Comparison of ENCODE assay signal across 8 cellular contexts in genomic region chr4:125316781-125317525, GRCh38. TPM values are rescaled to one million over a fixed set of nuclear protein-coding genes. Genes with fewer than 3 reads are reported as not detected.
DNase-seq lines count a peak whose midpoint lies in the region; ATAC-seq and TF ChIP-seq lines count a peak whose summit lies in the region.

No MANE protein-coding gene starts in this region.

- DNase-seq in activated CD4-positive, alpha-beta T cell treated with anti-CD3 and anti-CD28 coated beads for 36 hours = peak; percentile 5
- DNase-seq in activated CD4-positive, alpha-beta T cell treated with anti-CD3 and anti-CD28 coated beads for 4 hours = no peak
- peak; percentile 100 for DNase-seq in SKM-1 treated with dmso at 0.1 percent for 144 hours (lab: John Stamatoyannopoulos, UW; ENCODE audit: unreplicated experiment)
- peak in 37 of 42 donors; percentile 8 to 78 (median 48) for DNase-seq in head of caudate nucleus
- DNase-seq in GM19238 (ENCODE audit: insufficient read length, low spot score) = no peak

- TF ChIP-seq CTCF in neutrophil (IDR thresholded peaks at IDR 0.05) = no peak

- peak overlapping the region; percentile 72 for H3K4me3 Mint-ChIP-seq in activated CD4-positive, alpha-beta T cell treated with anti-CD3 and anti-CD28 coated beads for 36 hours

- H3K9me3 ChIP-seq in neutrophil = no peaks in the 10 kb centered on the region

- H3K27me3 Mint-ChIP-seq in activated CD4-positive, alpha-beta T cell treated with anti-CD3 and anti-CD28 coated beads for 36 hours = peaks cover 63% of the 10 kb centered on the region

- H3K4me1 ChIP-seq in neutrophil (ENCODE audit: control insufficient read depth in 1 of 2, insufficient read depth in 1 of 2, low read depth in 1 of 2, low read length in 1 of 2) = peaks cover 17 to 30% of the 10 kb centered on the region in 2 experiments

- H3K36me3 ChIP-seq in neutrophil = no peaks in the 10 kb centered on the region

- H3K27ac ChIP-seq in neutrophil = no peak overlapping the region

- ATAC-seq in activated CD4-positive, alpha-beta T cell treated with anti-CD3 and anti-CD28 coated beads for 36 hours = no peak
- ATAC-seq in GM18519 (IDR thresholded peaks at IDR 0.05; ENCODE audit: low FRiP score, unreplicated experiment) (no peak), GM21381 (IDR thresholded peaks at IDR 0.05; ENCODE audit: unreplicated experiment) (no peak)

- CTCF ChIA-PET in activated CD4-positive, alpha-beta T cell treated with anti-CD3 and anti-CD28 coated beads for 36 hours (lab: Charles Lee) = no interaction called here

- POLR2A ChIA-PET in activated CD4-positive, alpha-beta T cell treated with anti-CD3 and anti-CD28 coated beads for 36 hours (lab: Charles Lee) = no interaction called here

- no peaks in the 10 kb centered on the region for H3K36me3 Mint-ChIP-seq in activated CD4-positive, alpha-beta T cell treated with anti-CD3 and anti-CD28 coated beads for 36 hours (ENCODE audit: low read depth)

- peaks cover 32% of the 10 kb centered on the region for H3K4me1 Mint-ChIP-seq in activated CD4-positive, alpha-beta T cell treated with anti-CD3 and anti-CD28 coated beads for 36 hours

- H3K9me3 Mint-ChIP-seq in activated CD4-positive, alpha-beta T cell treated with anti-CD3 and anti-CD28 coated beads for 36 hours (ENCODE audit: low read depth) = no peaks in the 10 kb centered on the region

- H3K27me3 ChIP-seq in neutrophil = peaks cover 88% of the 10 kb centered on the region

- no peak overlapping the region for H3K27ac Mint-ChIP-seq in activated CD4-positive, alpha-beta T cell treated with anti-CD3 and anti-CD28 coated beads for 36 hours

- intact Hi-C loops in activated CD4-positive, alpha-beta T cell treated with anti-CD3 and anti-CD28 coated beads for 36 hours (cut with DNase I, micrococcal nuclease) = loop anchor here in 1 of 2 experiments (10.0 kb wide), 1 partner anchor 428 kb away; no protein-coding TSS in a partner anchor
- intact Hi-C loops in head of caudate nucleus (cut with DNase I) = loop anchor here (5.0 kb wide), 2 partner anchors 35 to 115 kb away; no protein-coding TSS in a partner anchor

- H3K4me3 ChIP-seq in neutrophil (ENCODE audit: low read depth in 1 of 2, low read length in 1 of 2) = peak overlapping the region; percentile 4 to 27

RNA-seq across cellular contexts. Expression of gene FAT4, which starts 2.2 kb away (rescaled TPM):
- total RNA-seq in activated CD4-positive, alpha-beta T cell treated with anti-CD3 and anti-CD28 coated beads for 36 hours = not detected

Comparison
In these comparisons a context has a peak if more than half of its experiments do, and no peak if none do; other contexts are left out.
1. DNase-seq: peak in activated CD4-positive, alpha-beta T cell treated with anti-CD3 and anti-CD28 coated beads for 36 hours (single experiment), SKM-1 treated with dmso at 0.1 percent for 144 hours (single experiment) and head of caudate nucleus (37 of 42); none in activated CD4-positive, alpha-beta T cell treated with anti-CD3 and anti-CD28 coated beads for 4 hours (0 of 2) and GM19238 (single experiment).